Comparison of ENCODE assay signal across 8 cellular contexts in genomic region chr15:34038404-34039179, GRCh38. TPM values are rescaled to one million over a fixed set of nuclear protein-coding genes. Genes with fewer than 3 reads are reported as not detected.
DNase-seq lines count a peak whose midpoint lies in the region; ATAC-seq and TF ChIP-seq lines count a peak whose summit lies in the region.

No MANE protein-coding gene starts in this region.

- TF ChIP-seq POLR2A in erythroblast (IDR thresholded peaks at IDR 0.05; ENCODE audit: low read length): peak; percentile 86

- DNase-seq in Caco-2 (peak; percentile 62 to 74), HPDE6-E6E7 (ENCODE audit: extremely low spot score) (peak; percentile 43), activated T-cell treated with anti-CD3 and anti-CD28 coated beads for 48 hours (ENCODE audit: low read depth) (peak; percentile 71), erythroblast (lab: John Stamatoyannopoulos, UW) (peak; percentile 87 to 88)
- peak; percentile 34 to 48 for DNase-seq in stimulated activated CD8-positive, alpha-beta memory T cell treated with anti-CD3 and anti-CD28 coated beads, Interleukin-7, amount 100 ng/mL, for 1 hour (ENCODE audit: low read depth in 2 of 2)

- no peak for TF ChIP-seq CTCF in Caco-2 (IDR thresholded peaks at IDR 0.05; ENCODE audit: insufficient read depth in 1 of 2, low read depth in 1 of 2, low read length in 1 of 2, severe bottlenecking in 1 of 2, unreplicated experiment in 1 of 2)
- TF ChIP-seq CTCF in OCI-LY1 (IDR thresholded peaks at IDR 0.05; ENCODE audit: low read length): no peak

- H3K36me3 ChIP-seq in Caco-2 (ENCODE audit: control insufficient read depth, insufficient read depth, low read length): no peaks in the 10 kb centered on the region
- no peaks in the 10 kb centered on the region for H3K36me3 ChIP-seq in OCI-LY1 (ENCODE audit: insufficient read depth, low read length)
- no peaks in the 10 kb centered on the region for H3K36me3 ChIP-seq in mucosa of stomach (ENCODE audit: control insufficient read depth, insufficient read depth, low read length)

- peak overlapping the region; percentile 28; the same call in 1 of the 2 replicates for H2AFZ ChIP-seq in OCI-LY1 (ENCODE audit: low read length)

- H3K4me1 ChIP-seq in Caco-2 (peaks cover 6% of the 10 kb centered on the region; the same call in 1 of the 2 replicates), OCI-LY1 (ENCODE audit: insufficient read depth, low read length, severe bottlenecking) (peaks cover 18% of the 10 kb centered on the region), mucosa of stomach (ENCODE audit: control insufficient read depth, insufficient read depth, low read length) (no peaks in the 10 kb centered on the region)

- H3K27ac Mint-ChIP-seq in Caco-2 (ENCODE audit: unreplicated experiment): peak overlapping the region; percentile 48

- intact Hi-C loops in Caco-2 (cut with micrococcal nuclease; ENCODE audit: unreplicated experiment): no loop called here

- H3K27me3 ChIP-seq in Caco-2 (replicated peaks; ENCODE audit: control insufficient read depth, insufficient read depth, low read length) (no peaks in the 10 kb centered on the region), OCI-LY1 (ENCODE audit: insufficient read depth, low read length) (no peaks in the 10 kb centered on the region), mucosa of stomach (ENCODE audit: control insufficient read depth, insufficient read depth, low read length) (no peaks in the 10 kb centered on the region)

- no peak overlapping the region for H3K27ac ChIP-seq in OCI-LY1 (ENCODE audit: low read depth, low read length, poor library complexity, severe bottlenecking)

- H3K4me3 ChIP-seq in Caco-2 (ENCODE audit: low read depth, low read length) (peak overlapping the region; percentile 94), OCI-LY1 (ENCODE audit: low read depth, low read length, poor library complexity, severe bottlenecking) (peak overlapping the region; percentile 79), mucosa of stomach (ENCODE audit: low read length) (peak overlapping the region; percentile 44)

- H3K36me3 Mint-ChIP-seq in Caco-2 (ENCODE audit: insufficient read depth, unreplicated experiment): no peaks in the 10 kb centered on the region

- ATAC-seq in GM19468 (IDR thresholded peaks at IDR 0.05; ENCODE audit: extremely low read depth, unreplicated experiment): peak; percentile 65

- H3K9ac ChIP-seq in OCI-LY1 (ENCODE audit: low read length): peak overlapping the region; percentile 81
- H3K9ac ChIP-seq in mucosa of stomach (ENCODE audit: low read length): peak overlapping the region; percentile 63

- H3K4me2 ChIP-seq in OCI-LY1 (ENCODE audit: low read length): peak overlapping the region; percentile 81

- H3K79me2 ChIP-seq in OCI-LY1 (ENCODE audit: insufficient read depth, low read length): no peaks in the 10 kb centered on the region

- POLR2A ChIA-PET in Caco-2 (lab: Charles Lee): interaction anchor here (0.6 kb wide), 2 partner anchors 9 to 70 kb away, joined by 3 to 7 read pairs; partner anchors contain the start of gene CHRM5

- BruUV-seq in Caco-2 (replicated peaks; lab: Mats Ljungman, UMichigan): no TSS peak

- H3K4me3 Mint-ChIP-seq in Caco-2 (ENCODE audit: unreplicated experiment): peak overlapping the region; percentile 77

- H3F3A ChIP-seq in OCI-LY1 (ENCODE audit: insufficient read depth, low read length): no peaks in the 10 kb centered on the region

- H3K9me3 ChIP-seq in Caco-2 (no peaks in the 10 kb centered on the region), OCI-LY1 (ENCODE audit: low read length) (no peaks in the 10 kb centered on the region), mucosa of stomach (ENCODE audit: control insufficient read depth, low read length) (no peaks in the 10 kb centered on the region)

- H3K4me1 Mint-ChIP-seq in Caco-2 (ENCODE audit: low read depth, unreplicated experiment): peaks cover 6% of the 10 kb centered on the region

- no peaks in the 10 kb centered on the region for H3K27me3 Mint-ChIP-seq in Caco-2 (ENCODE audit: insufficient read depth, unreplicated experiment)

- CTCF ChIA-PET in Caco-2 (lab: Charles Lee): no interaction called here

- no peaks in the 10 kb centered on the region for H3K9me2 ChIP-seq in OCI-LY1 (ENCODE audit: low read depth, low read length)

- H3K9me3 Mint-ChIP-seq in Caco-2 (ENCODE audit: unreplicated experiment): no peaks in the 10 kb centered on the region

- no peaks in the 10 kb centered on the region for H4K20me1 ChIP-seq in OCI-LY1 (ENCODE audit: insufficient read depth, low read length)

RNA-seq across cellular contexts. Expression of gene AVEN, which starts 0.4 kb away (rescaled TPM):
- total RNA-seq in Caco-2 (2022): 8.3 and 8.7 TPM in 2 replicates

Comparison
In these comparisons a context has a peak if more than half of its experiments do, and no peak if none do; other contexts are left out.
1. H3K4me3 ChIP-seq: peak in every context shown above with its lines; median percentile 94 in Caco-2; 79 in OCI-LY1; 44 in mucosa of stomach.